Comparison of ENCODE assay signal across 18 cellular contexts in the genomic region with DNA sequence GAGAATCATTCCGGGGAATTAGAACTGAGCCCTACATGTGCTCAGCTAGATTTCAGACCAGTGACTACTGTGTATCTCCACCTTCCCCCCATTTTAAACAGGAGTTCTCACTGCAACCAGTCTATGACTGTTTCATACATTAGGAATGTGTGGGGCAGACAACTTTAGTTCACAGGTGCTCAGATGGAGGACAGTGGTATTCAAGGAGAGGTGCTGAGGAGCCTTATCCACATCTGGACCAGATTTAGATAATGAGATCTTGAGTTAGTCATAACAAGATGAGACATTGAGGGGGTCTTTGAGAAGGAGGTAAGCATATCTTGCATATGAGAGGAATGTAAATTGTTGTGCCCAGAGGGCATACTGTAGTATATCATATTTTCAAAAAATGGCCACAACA. TPM values are rescaled to one million over a fixed set of nuclear protein-coding genes. Genes with fewer than 3 reads are reported as not detected.
A peak's percentile ranks its signal among the peaks of the same experiment; 100 is the strongest.
DNase-seq lines count a peak whose midpoint lies in the region; ATAC-seq, FAIRE-seq and TF ChIP-seq lines count a peak whose summit lies in the region.
"Had no signal": no experiment of that assay in that cellular context is flagged by ENCODE, and none has a peak within 500 bp of the region (broad histone marks: within the 10 kb centered on the region; RNA-seq: fewer than 3 reads in every experiment).

No MANE protein-coding gene starts in this region.

- H3F3A ChIP-seq in SK-N-SH (replicated peaks; ENCODE audit: insufficient read depth) = no peaks in the 10 kb centered on the region

- H3K27ac ChIP-seq in SK-N-SH (ENCODE audit: low read depth in 2 of 2, low read length in 1 of 2) (no peak overlapping the region), keratinocyte (ENCODE audit: control insufficient read depth, insufficient read depth, low read length) (no peak overlapping the region)
- H3K27ac ChIP-seq in CD4-positive, alpha-beta memory T cell (ENCODE audit: low read depth, low read length) = no peak overlapping the region
- H3K27ac ChIP-seq: BLaER1 had no signal

- no peak for DNase-seq in SK-N-SH
- peak; percentile 62 for DNase-seq in RPMI7951 (ENCODE audit: low read depth)
- DNase-seq in keratinocyte (ENCODE audit: low read depth, low spot score) = no peak
- DNase-seq in NCI-H2227 treated with DMSO at 0.1 percent for 48 hours (lab: John Stamatoyannopoulos, UW) = no peak
- DNase-seq in COLO829 (ENCODE audit: low spot score) = no peak
- DNase-seq in CD4-positive, alpha-beta memory T cell = no peak
- no peak for DNase-seq in dermis blood vessel endothelial cell
- DNase-seq: 8988T; CD8-positive, alpha-beta memory T cell; DND-41; HFFc6; MM.1S; NCI-H1092 treated with DMSO at 0.1 percent for 48 hours; NCI-H187; NCI-H526 treated with DMSO at 0.1 percent for 48 hours had no signal

- H3K4me3 ChIP-seq in SK-N-SH (ENCODE audit: low read depth in 2 of 2, low read length in 1 of 2) (no peak overlapping the region), keratinocyte (ENCODE audit: control insufficient read depth in 2 of 3, extremely low read depth in 1 of 3, insufficient read depth in 2 of 3, low read depth in 1 of 3, low read length in 3 of 3) (no peak overlapping the region)
- H3K4me3 ChIP-seq in CD4-positive, alpha-beta memory T cell (ENCODE audit: low read length in 2 of 2) = no peak overlapping the region
- H3K4me3 ChIP-seq: BLaER1 had no signal

- POLR2A ChIA-PET in SK-N-SH (lab: Yijun Ruan, JAX) = no interaction called here
- POLR2A ChIA-PET in CD4-positive, alpha-beta memory T cell (lab: Charles Lee; ENCODE audit: partially characterized antibody) = no interaction called here

- FAIRE-seq in keratinocyte (lab: Jason Lieb, UNC) = peak; percentile 57
- FAIRE-seq: H54 had no signal

- H3K9me3 Mint-ChIP-seq in CD4-positive, alpha-beta memory T cell = peaks cover 0 to 2% (median 0%) of the 10 kb centered on the region in 8 donors
- H3K9me3 Mint-ChIP-seq: CD8-positive, alpha-beta memory T cell; HFFc6 had no signal

- no peak for ATAC-seq in SK-N-SH treated with all-trans-retinoic acid at 6 μM for 48 hours

- H3K4me1 Mint-ChIP-seq in CD4-positive, alpha-beta memory T cell = peaks cover 11 to 18% (median 15%) of the 10 kb centered on the region in 4 donors

- intact Hi-C loops in CD4-positive, alpha-beta memory T cell (cut with micrococcal nuclease) = no loop called here

- H3K9me3 ChIP-seq in SK-N-SH = no peaks in the 10 kb centered on the region
- H3K9me3 ChIP-seq in keratinocyte (ENCODE audit: control insufficient read depth, low read depth, low read length) = no peaks in the 10 kb centered on the region
- no peaks in the 10 kb centered on the region for H3K9me3 ChIP-seq in CD4-positive, alpha-beta memory T cell (ENCODE audit: control insufficient read depth in 1 of 2, low read length in 2 of 2)
- H3K9me3 ChIP-seq: BLaER1 had no signal

- no peaks in the 10 kb centered on the region for H3K9me2 ChIP-seq in SK-N-SH

- no peak for TF ChIP-seq EP300 in SK-N-SH (IDR thresholded peaks at IDR 0.05; ENCODE audit: borderline replicate concordance in 1 of 2, low read depth in 1 of 2, low read length in 1 of 2)

- TF ChIP-seq CTCF in SK-N-SH (IDR thresholded peaks at IDR 0.05) = no peak
- no peak for TF ChIP-seq CTCF in keratinocyte (optimal IDR thresholded peaks at IDR 0.05 in 1 of 3, IDR thresholded peaks at IDR 0.05 in 1 of 3, conservative IDR thresholded peaks at IDR 0.05 in 1 of 3; ENCODE audit: extremely low read depth in 1 of 3, insufficient read depth in 2 of 3, low read length in 3 of 3)

- no peak for TF ChIP-seq RAD21 in SK-N-SH (IDR thresholded peaks at IDR 0.05; ENCODE audit: low read length)

- H3K79me2 ChIP-seq in SK-N-SH (ENCODE audit: insufficient read depth) (no peaks in the 10 kb centered on the region), keratinocyte (ENCODE audit: control insufficient read depth, insufficient read depth, low read length) (no peaks in the 10 kb centered on the region)

- H3K4me1 ChIP-seq in SK-N-SH (ENCODE audit: control insufficient read depth in 1 of 2, insufficient read depth in 2 of 2, low read depth in 1 of 2, low read length in 1 of 2) (peaks cover 0 to 3% of the 10 kb centered on the region in 2 experiments; a peak in 2 of 4 replicates), keratinocyte (ENCODE audit: control insufficient read depth, extremely low read depth, insufficient read depth, low read length) (peaks cover 33% of the 10 kb centered on the region)
- peaks cover 13% of the 10 kb centered on the region for H3K4me1 ChIP-seq in CD4-positive, alpha-beta memory T cell (ENCODE audit: insufficient read depth, low read length)

- peaks cover 0 to 5% of the 10 kb centered on the region in 2 donors for H3K27me3 Mint-ChIP-seq in CD4-positive, alpha-beta memory T cell

- dilution Hi-C loops in keratinocyte (cut with MboI; ENCODE audit: extremely low pct_ligation_motif_present, low sequenced_read_pairs) = no loop called here

- no peaks in the 10 kb centered on the region for H3K36me3 Mint-ChIP-seq in CD4-positive, alpha-beta memory T cell
- H3K36me3 Mint-ChIP-seq: CD8-positive, alpha-beta memory T cell had no signal

- CTCF ChIA-PET in SK-N-SH (lab: Yijun Ruan, JAX) = no interaction called here
- CTCF ChIA-PET in CD4-positive, alpha-beta memory T cell (lab: Charles Lee; ENCODE audit: partially characterized antibody) = no interaction called here

- H3K9ac ChIP-seq in SK-N-SH (no peak overlapping the region), keratinocyte (ENCODE audit: control insufficient read depth, extremely low read depth, insufficient read depth, low read length) (no peak overlapping the region)
- H3K9ac ChIP-seq: BLaER1 had no signal

- H3K36me3 ChIP-seq in SK-N-SH (replicated peaks in 1 of 2; ENCODE audit: control insufficient read depth in 1 of 2, insufficient read depth in 2 of 2, low read length in 1 of 2) (no peaks in the 10 kb centered on the region), keratinocyte (ENCODE audit: control insufficient read depth in 2 of 2, extremely low read depth in 1 of 2, insufficient read depth in 2 of 2, low read length in 2 of 2) (no peaks in the 10 kb centered on the region)
- no peaks in the 10 kb centered on the region for H3K36me3 ChIP-seq in CD4-positive, alpha-beta memory T cell (ENCODE audit: insufficient read depth, low read length)
- H3K36me3 ChIP-seq: BLaER1 had no signal

- H3K4me2 ChIP-seq in SK-N-SH (no peak overlapping the region), keratinocyte (ENCODE audit: control insufficient read depth, extremely low read depth, insufficient read depth, low read depth, low read length) (no peak overlapping the region)
- H3K4me2 ChIP-seq: BLaER1 had no signal

- no peak overlapping the region for H3K4me3 Mint-ChIP-seq in CD4-positive, alpha-beta memory T cell
- H3K4me3 Mint-ChIP-seq: CD8-positive, alpha-beta memory T cell; HFFc6 had no signal

- H3K9me1 ChIP-seq in keratinocyte (ENCODE audit: control insufficient read depth, extremely low read depth, insufficient read depth, low read length) = no peaks in the 10 kb centered on the region

- whole genome bisulfite sequencing in SK-N-SH (ENCODE audit: low lambda C conversion rate) = 77% methylated on average over 1 of the region's 1 CpG

- no peak overlapping the region for H3K27ac Mint-ChIP-seq in CD4-positive, alpha-beta memory T cell
- H3K27ac Mint-ChIP-seq: HFFc6 had no signal

- H3K27me3 ChIP-seq in SK-N-SH (ENCODE audit: insufficient read depth) (no peaks in the 10 kb centered on the region; the same call in 1 of the 2 replicates), keratinocyte (ENCODE audit: control insufficient read depth, extremely low read depth, insufficient read depth, low read length) (no peaks in the 10 kb centered on the region)
- H3K27me3 ChIP-seq in CD4-positive, alpha-beta memory T cell (ENCODE audit: insufficient read depth, low read length) = no peaks in the 10 kb centered on the region
- H3K27me3 ChIP-seq: BLaER1 had no signal

- no peak overlapping the region for H2AFZ ChIP-seq in SK-N-SH (ENCODE audit: low read depth)
- no peak overlapping the region for H2AFZ ChIP-seq in keratinocyte (ENCODE audit: control insufficient read depth, low read length)

- no peaks in the 10 kb centered on the region for H4K20me1 ChIP-seq in SK-N-SH (ENCODE audit: insufficient read depth)
- H4K20me1 ChIP-seq in keratinocyte (ENCODE audit: control insufficient read depth, extremely low read depth, insufficient read depth, low read length) = no peaks in the 10 kb centered on the region
- H4K20me1 ChIP-seq: BLaER1 had no signal

TF ChIP-seq in SK-N-SH, 30 proteins besides CTCF, POLR2A, EP300 and RAD21:
- TF ChIP-seq YY1 (IDR thresholded peaks at IDR 0.05; ENCODE audit: low read depth) (no peak), TAF1 (IDR thresholded peaks at IDR 0.05; ENCODE audit: borderline replicate concordance, low read depth, low read length) (no peak), TCF12 (IDR thresholded peaks at IDR 0.05) (peak; percentile 54; the same call in 1 of the 2 replicates)

TF ChIP-seq in SK-N-SH treated with all-trans-retinoic acid at 6 μM for 48 hours, 23 proteins besides CTCF, POLR2A, EP300 and RAD21 (continues in another document):
- no peak for TF ChIP-seq ISL1 (CRISPR knock-in tag; IDR thresholded peaks at IDR 0.05)
- TF ChIP-seq CSDC2 (CRISPR knock-in tag; IDR thresholded peaks at IDR 0.05) = no peak
- no peak for TF ChIP-seq ZFP30 (CRISPR knock-in tag; IDR thresholded peaks at IDR 0.05)
- TF ChIP-seq ZFP3 (CRISPR knock-in tag; IDR thresholded peaks at IDR 0.05) = no peak

RNA-seq across cellular contexts. Expression of a gene that starts 32.8 kb away (rescaled TPM):
- polyA plus RNA-seq in SK-N-SH (2012; rRNA removed) (4.0 and 4.5 TPM in 2 replicates), keratinocyte (4.1 to 15.6 TPM (median 9.3 TPM) in 3 replicates)
- polyA plus RNA-seq in SK-N-SH (2012; cell fraction: cytosol; rRNA removed) = 4.4 and 4.5 TPM in 2 replicates
- polyA plus RNA-seq in SK-N-SH (2012; cell fraction: nucleus; rRNA removed) = 3.9 and 4.9 TPM in 2 replicates
- 42.1 and 55.3 TPM in 2 replicates for total RNA-seq in RPMI7951 (2014; rRNA removed; shearing (Covaris generic))
- polyA plus RNA-seq in keratinocyte (2011; ENCODE audit: low read depth) = 3.1 TPM
- 5.5 and 7.2 TPM in 2 replicates for polyA plus RNA-seq in keratinocyte (2011; cell fraction: cytosol; rRNA removed)
- polyA plus RNA-seq in keratinocyte (2011; cell fraction: nucleus; rRNA removed) = 7.1 and 7.7 TPM in 2 replicates
- polyA plus RNA-seq in keratinocyte (2012; ENCODE audit: low replicate concordance) = 6.1 and 10.4 TPM in 2 replicates
- polyA minus RNA-seq in keratinocyte = 9.1 to 23.6 TPM (median 22.2 TPM) in 3 replicates
- polyA minus RNA-seq in keratinocyte (2011; cell fraction: cytosol; rRNA and poly(A)+ RNA removed) = 22.6 TPM
- 10.1 and 16.2 TPM in 2 replicates for polyA minus RNA-seq in keratinocyte (2011; cell fraction: nucleus; rRNA and poly(A)+ RNA removed)
- 10 to 100 TPM; 34.9 to 36.9 TPM for total RNA-seq in CD4-positive, alpha-beta memory T cell
- 1 to 10 TPM; 3.9 to 8.8 TPM for polyA plus RNA-seq in CD4-positive, alpha-beta memory T cell
- total RNA-seq in dermis blood vessel endothelial cell = 187 and 289 TPM in 2 replicates
